1 cellular context compared by ENCODE assay signal in the genomic region with DNA sequence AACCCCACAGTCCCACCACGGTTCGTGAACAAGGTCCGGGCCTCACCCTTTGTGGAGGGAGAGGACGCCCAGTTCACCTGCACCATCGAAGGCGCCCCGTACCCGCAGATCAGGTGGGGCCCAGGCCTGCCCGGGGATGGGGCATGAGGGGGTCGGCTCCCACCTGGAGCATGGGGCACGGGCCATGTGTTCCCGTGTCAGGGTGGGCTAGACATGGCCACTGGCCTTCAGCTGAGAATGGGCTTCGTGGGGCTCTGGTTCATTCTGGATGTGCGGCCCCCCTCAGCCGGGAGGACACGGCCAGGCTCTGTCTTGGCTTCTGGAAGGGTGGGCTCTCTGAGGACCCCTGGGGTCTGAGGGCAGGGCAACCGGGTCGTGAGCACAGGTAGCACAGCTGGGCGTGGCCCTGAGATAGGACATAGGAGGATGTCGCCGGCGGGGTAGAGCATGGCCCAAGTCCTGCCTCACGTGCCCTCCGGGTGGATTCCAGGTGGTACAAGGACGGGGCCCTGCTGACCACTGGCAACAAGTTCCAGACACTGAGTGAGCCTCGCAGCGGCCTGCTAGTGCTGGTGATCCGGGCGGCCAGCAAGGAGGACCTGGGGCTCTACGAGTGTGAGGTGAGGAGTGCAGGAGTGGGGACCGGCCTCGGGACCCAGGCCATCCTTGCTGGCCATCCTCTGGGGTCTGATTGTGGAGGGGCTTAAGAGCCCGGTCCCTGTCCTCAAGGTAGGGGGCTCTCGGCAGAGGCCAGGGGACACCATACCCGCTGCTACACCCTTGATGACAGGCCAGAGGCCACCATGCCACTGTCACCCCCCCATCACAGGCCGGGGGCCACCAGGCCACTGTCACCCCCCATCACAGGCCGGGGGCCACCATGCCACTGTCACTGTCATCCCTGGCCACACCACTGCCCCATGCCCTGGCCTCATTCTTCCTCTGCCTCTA.
TF ChIP-seq lines count a peak whose summit lies in the region.

No MANE protein-coding gene starts in this region.

TF ChIP-seq in SK-N-SH treated with all-trans-retinoic acid at 6 μM for 48 hours, 23 proteins besides CTCF, POLR2A, EP300 and RAD21 (continued from another document):
- TF ChIP-seq, protein P1, sequence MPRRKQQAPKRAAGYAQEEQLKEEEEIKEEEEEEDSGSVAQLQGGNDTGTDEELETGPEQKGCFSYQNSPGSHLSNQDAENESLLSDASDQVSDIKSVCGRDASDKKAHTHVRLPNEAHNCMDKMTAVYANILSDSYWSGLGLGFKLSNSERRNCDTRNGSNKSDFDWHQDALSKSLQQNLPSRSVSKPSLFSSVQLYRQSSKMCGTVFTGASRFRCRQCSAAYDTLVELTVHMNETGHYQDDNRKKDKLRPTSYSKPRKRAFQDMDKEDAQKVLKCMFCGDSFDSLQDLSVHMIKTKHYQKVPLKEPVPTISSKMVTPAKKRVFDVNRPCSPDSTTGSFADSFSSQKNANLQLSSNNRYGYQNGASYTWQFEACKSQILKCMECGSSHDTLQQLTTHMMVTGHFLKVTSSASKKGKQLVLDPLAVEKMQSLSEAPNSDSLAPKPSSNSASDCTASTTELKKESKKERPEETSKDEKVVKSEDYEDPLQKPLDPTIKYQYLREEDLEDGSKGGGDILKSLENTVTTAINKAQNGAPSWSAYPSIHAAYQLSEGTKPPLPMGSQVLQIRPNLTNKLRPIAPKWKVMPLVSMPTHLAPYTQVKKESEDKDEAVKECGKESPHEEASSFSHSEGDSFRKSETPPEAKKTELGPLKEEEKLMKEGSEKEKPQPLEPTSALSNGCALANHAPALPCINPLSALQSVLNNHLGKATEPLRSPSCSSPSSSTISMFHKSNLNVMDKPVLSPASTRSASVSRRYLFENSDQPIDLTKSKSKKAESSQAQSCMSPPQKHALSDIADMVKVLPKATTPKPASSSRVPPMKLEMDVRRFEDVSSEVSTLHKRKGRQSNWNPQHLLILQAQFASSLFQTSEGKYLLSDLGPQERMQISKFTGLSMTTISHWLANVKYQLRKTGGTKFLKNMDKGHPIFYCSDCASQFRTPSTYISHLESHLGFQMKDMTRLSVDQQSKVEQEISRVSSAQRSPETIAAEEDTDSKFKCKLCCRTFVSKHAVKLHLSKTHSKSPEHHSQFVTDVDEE (CRISPR knock-in tag; IDR thresholded peaks at IDR 0.05) = no peak
- no peak for TF ChIP-seq TOX (CRISPR knock-in tag; IDR thresholded peaks at IDR 0.05; ENCODE audit: borderline replicate concordance)
- TF ChIP-seq ZFP30 (CRISPR knock-in tag; IDR thresholded peaks at IDR 0.05) = no peak
- TF ChIP-seq ZNF8 (CRISPR knock-in tag; IDR thresholded peaks at IDR 0.05) = no peak
- TF ChIP-seq ZFP3 (CRISPR knock-in tag; IDR thresholded peaks at IDR 0.05) = no peak
- TF ChIP-seq ESRRG (CRISPR knock-in tag; IDR thresholded peaks at IDR 0.05) = no peak
- no peak for TF ChIP-seq GLIS3 (CRISPR knock-in tag; IDR thresholded peaks at IDR 0.05)
- TF ChIP-seq OSR1 (CRISPR knock-in tag; IDR thresholded peaks at IDR 0.05) = no peak
- TF ChIP-seq BACH2 (CRISPR knock-in tag; IDR thresholded peaks at IDR 0.05; ENCODE audit: borderline replicate concordance) = no peak
- no peak for TF ChIP-seq RARB (CRISPR knock-in tag; IDR thresholded peaks at IDR 0.05)
